ENCODE assay signal across 33 cellular contexts in the genomic region with DNA sequence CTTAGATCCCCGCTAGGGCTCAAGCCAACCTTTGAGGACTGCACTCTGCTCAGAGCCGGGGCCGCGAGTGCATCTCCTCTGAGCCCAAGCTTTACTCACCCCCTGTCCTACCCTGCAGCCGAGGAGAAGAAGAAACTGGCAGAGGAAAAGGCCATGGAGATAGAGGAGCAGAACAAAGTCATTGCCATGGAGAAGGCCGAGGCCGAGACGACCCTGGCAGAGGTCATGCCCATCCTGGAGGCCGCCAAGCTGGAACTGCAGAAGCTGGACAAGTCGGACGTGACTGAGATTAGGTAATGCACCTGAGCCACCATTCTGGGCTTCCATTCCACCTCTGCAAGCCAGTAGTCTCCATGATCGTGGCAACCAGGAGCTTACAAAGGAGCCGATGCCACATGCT.
"Had no signal": no experiment of that assay in that cellular context is flagged by ENCODE, and none has a peak within 500 bp of the region (broad histone marks: within the 10 kb centered on the region; RNA-seq: fewer than 3 reads in every experiment).

No MANE protein-coding gene starts in this region.

- H3K9me3 ChIP-seq: adrenal gland, body of pancreas, breast epithelium had no signal

- ATAC-seq: activated CD8-positive, alpha-beta T cell treated with anti-CD3 and anti-CD28 coated beads for 36 hours; activated naive CD4-positive, alpha-beta T cell treated with anti-CD3 and anti-CD28 coated beads, Interleukin-2, amount 50 U/mL, for 72 hours; activated T-cell treated with anti-CD3 and anti-CD28 coated beads, Interleukin-2, amount 50 U/mL, for 4 hours; activated T-cell treated with anti-CD3 and anti-CD28 coated beads, Interleukin-2, amount 50 U/mL, for 72 hours; activated T-helper 17 cell treated with anti-CD3 and anti-CD28 coated beads, Interleukin-2, amount 50 U/mL, for 72 hours; body of pancreas had no signal

- H3K4me3 ChIP-seq: adrenal gland, body of pancreas, breast epithelium had no signal

- H3K27me3 ChIP-seq: adrenal gland, body of pancreas, brain microvascular endothelial cell, breast epithelium had no signal

- H3K27ac ChIP-seq: adrenal gland, body of pancreas, brain microvascular endothelial cell, breast epithelium, VCaP had no signal

- H3K4me1 ChIP-seq: adrenal gland, body of pancreas, breast epithelium had no signal

- DNase-seq: activated B cell treated with CpG ODN at 0.5 μM for 24 hours; activated CD4-positive, alpha-beta memory T cell treated with anti-CD3 and anti-CD28 coated beads for 36 hours; activated CD4-positive, alpha-beta T cell treated with anti-CD3 and anti-CD28 coated beads for 4 hours; activated CD4-positive, alpha-beta T cell treated with anti-CD3 and anti-CD28 coated beads, Interleukin-2, amount 10 ng/mL, durations not matched to agents 24 days and 14 days; activated CD4-positive, alpha-beta T cell treated with anti-CD3 and anti-CD28 coated beads, Interleukin-2, amount 50 U/mL, for 1 hour; activated CD4-positive, alpha-beta T cell treated with anti-CD3 and anti-CD28 coated beads, Interleukin-2, amount 50 U/mL, for 4 hours; activated CD4-positive, CD25-positive, alpha-beta regulatory T cell treated with anti-CD3 and anti-CD28 coated beads, Interleukin-2, amount 50 U/mL, for 72 hours; activated CD8-positive, alpha-beta memory T cell treated with anti-CD3 and anti-CD28 coated beads, Interleukin-2, amount 50 U/mL, for 4 hours; activated CD8-positive, alpha-beta T cell treated with anti-CD3 and anti-CD28 coated beads for 36 hours; activated effector memory CD4-positive, alpha-beta T cell treated with anti-CD3 and anti-CD28 coated beads, Interleukin-2, amount 50 U/mL, for 16 hours; activated gamma-delta T cell treated with Interleukin-2 at 50 U/mL for 16 hours; activated naive CD4-positive, alpha-beta T cell; activated naive CD4-positive, alpha-beta T cell treated with anti-CD3 and anti-CD28 coated beads for 36 hours; activated naive CD4-positive, alpha-beta T cell treated with anti-CD3 and anti-CD28 coated beads, Interleukin-2, amount 50 U/mL, for 16 hours; activated naive CD8-positive, alpha-beta T cell treated with anti-CD3 and anti-CD28 coated beads for 36 hours; activated T-cell treated with anti-CD3 and anti-CD28 coated beads for 4 hours; activated T-cell treated with anti-CD3 and anti-CD28 coated beads, Interleukin-2, amount 50 U/mL, for 1 hour; activated T-cell treated with anti-CD3 and anti-CD28 coated beads, Interleukin-2, amount 50 U/mL, for 4 hours; activated T-cell treated with anti-CD3 and anti-CD28 coated beads, Interleukin-2, amount 50 U/mL, for 72 hours; adrenal gland; amniotic stem cell; body of pancreas; brain microvascular endothelial cell; caudate nucleus; T-helper 1 cell; T-helper 2 cell; T-helper 9 cell had no signal

- H3K36me3 ChIP-seq: adrenal gland, brain microvascular endothelial cell, breast epithelium had no signal

- FAIRE-seq: astrocyte, TTC549 had no signal
